Comparison of ENCODE assay signal across 15 cellular contexts in genomic region chr9:94675008-94675841, GRCh38. TPM values are rescaled to one million over a fixed set of nuclear protein-coding genes. Genes with fewer than 3 reads are reported as not detected.
DNase-seq lines count a peak whose midpoint lies in the region; ATAC-seq and TF ChIP-seq lines count a peak whose summit lies in the region.
"Had no signal": no experiment of that assay in that cellular context is flagged by ENCODE, and none has a peak within 500 bp of the region (broad histone marks: within the 10 kb centered on the region; RNA-seq: fewer than 3 reads in every experiment).

No MANE protein-coding gene starts in this region.

- no peaks in the 10 kb centered on the region for H3K9me2 ChIP-seq in PC-3 (replicated peaks; ENCODE audit: low read length)

- H3K4me1 ChIP-seq in PC-3 (ENCODE audit: insufficient read depth, low read length) (peaks cover 14% of the 10 kb centered on the region), esophagus squamous epithelium (peaks cover 3 to 25% (median 10%) of the 10 kb centered on the region in 3 donors)

- POLR2A ChIA-PET in AG04449 (lab: Yijun Ruan, JAX) (no interaction called here), PC-3 (lab: Charles Lee; ENCODE audit: unreplicated experiment) (no interaction called here)

- H2AFZ ChIP-seq in PC-3 (ENCODE audit: low read length): 0 out of 2 replicates have a peak overlapping the region, but pooled peaks have one; percentile 9

- intact Hi-C loops in PC-3 (cut with micrococcal nuclease): no loop called here
- intact Hi-C loops in esophagus squamous epithelium (cut with DNase I): loop anchor here (5.0 kb wide), 1 partner anchor 457 kb away; no protein-coding TSS in a partner anchor

- no peaks in the 10 kb centered on the region for H3K9me3 ChIP-seq in PC-3 (ENCODE audit: low read length)
- no peaks in the 10 kb centered on the region for H3K9me3 ChIP-seq in esophagus squamous epithelium

- peaks cover 33% of the 10 kb centered on the region for H3K4me1 Mint-ChIP-seq in osteocyte (ENCODE audit: unreplicated experiment)
- no peaks in the 10 kb centered on the region for H3K4me1 Mint-ChIP-seq in stimulated activated naive CD8-positive, alpha-beta T cell treated with anti-CD3 and anti-CD28 coated beads, Interleukin-15, amount 100 ng/mL, for 72 hours
- H3K4me1 Mint-ChIP-seq: natural killer cell had no signal

- H3K4me2 ChIP-seq in PC-3 (ENCODE audit: low read length): no peak overlapping the region

- H3K9me3 Mint-ChIP-seq in osteocyte (ENCODE audit: unreplicated experiment): no peaks in the 10 kb centered on the region
- H3K9me3 Mint-ChIP-seq in stimulated activated naive CD8-positive, alpha-beta T cell treated with anti-CD3 and anti-CD28 coated beads, Interleukin-15, amount 100 ng/mL, for 72 hours: no peaks in the 10 kb centered on the region
- H3K9me3 Mint-ChIP-seq: natural killer cell had no signal

- peak overlapping the region; percentile 88 for H3K27ac Mint-ChIP-seq in osteocyte (ENCODE audit: unreplicated experiment)
- H3K27ac Mint-ChIP-seq in stimulated activated naive CD8-positive, alpha-beta T cell treated with anti-CD3 and anti-CD28 coated beads, Interleukin-15, amount 100 ng/mL, for 72 hours: no peak overlapping the region
- H3K27ac Mint-ChIP-seq: endodermal cell, natural killer cell had no signal

- H3K4me3 ChIP-seq in AG04449 (ENCODE audit: low read depth, low read length) (no peak overlapping the region), PC-3 (ENCODE audit: low read length) (no peak overlapping the region), esophagus squamous epithelium (no peak overlapping the region)

- H3K9ac ChIP-seq in PC-3 (ENCODE audit: low read length): no peak overlapping the region

- H3K27me3 ChIP-seq in PC-3 (ENCODE audit: low read length): no peaks in the 10 kb centered on the region
- H3K27me3 ChIP-seq in esophagus squamous epithelium: no peaks in the 10 kb centered on the region

- no peaks in the 10 kb centered on the region for H3F3A ChIP-seq in PC-3 (ENCODE audit: low read length, unreplicated experiment)

- H3K4me3 Mint-ChIP-seq in osteocyte (ENCODE audit: unreplicated experiment): no peak overlapping the region
- H3K4me3 Mint-ChIP-seq in stimulated activated naive CD8-positive, alpha-beta T cell treated with anti-CD3 and anti-CD28 coated beads, Interleukin-15, amount 100 ng/mL, for 72 hours: no peak overlapping the region
- H3K4me3 Mint-ChIP-seq: endodermal cell, natural killer cell had no signal

- TF ChIP-seq POLR2A in esophagus squamous epithelium (IDR thresholded peaks at IDR 0.05): no peak

- H4K20me1 ChIP-seq in PC-3 (ENCODE audit: low read length): no peaks in the 10 kb centered on the region

- H3K36me3 Mint-ChIP-seq in osteocyte (ENCODE audit: unreplicated experiment): no peaks in the 10 kb centered on the region
- H3K36me3 Mint-ChIP-seq: natural killer cell had no signal

- no peaks in the 10 kb centered on the region for H3K79me2 ChIP-seq in PC-3 (ENCODE audit: low read length)

- no peak for TF ChIP-seq CTCF in AG04449 (IDR thresholded peaks at IDR 0.05; ENCODE audit: insufficient read depth, low read length, missing control alignments)
- no peak for TF ChIP-seq CTCF in PC-3 (conservative IDR thresholded peaks at IDR 0.05; ENCODE audit: low read depth, low read length)
- TF ChIP-seq CTCF in esophagus squamous epithelium (IDR thresholded peaks at IDR 0.05): no peak
- TF ChIP-seq CTCF in osteocyte (IDR thresholded peaks at IDR 0.05): no peak

- no peak overlapping the region for H3K27ac ChIP-seq in PC-3 (ENCODE audit: low read length)
- peak overlapping the region in 3 of 4 donors; percentile 41 to 57 (median 43) for H3K27ac ChIP-seq in esophagus squamous epithelium
- H3K27ac ChIP-seq: C4-2B had no signal

- ATAC-seq in PC-3 (no peak), HG03457 (IDR thresholded peaks at IDR 0.05; ENCODE audit: unreplicated experiment) (no peak)
- ATAC-seq in stimulated activated naive CD8-positive, alpha-beta T cell treated with anti-CD3 and anti-CD28 coated beads, Interleukin-15, amount 100 ng/mL, for 72 hours: no peak
- ATAC-seq: natural killer cell had no signal

- CTCF ChIA-PET in AG04449 (lab: Yijun Ruan, JAX): interaction anchor here (0.9 to 14.6 kb wide), 2 partner anchors 350 to 454 kb away, joined by 3 to 341 read pairs; no protein-coding TSS in a partner anchor
- CTCF ChIA-PET in PC-3 (lab: Charles Lee): no interaction called here

- 19 to 25% methylated on average over 7 of the region's 7 CpGs for WGBS in esophagus squamous epithelium, 2 donors

- H3K27me3 Mint-ChIP-seq in osteocyte (ENCODE audit: unreplicated experiment): peaks cover 3% of the 10 kb centered on the region
- H3K27me3 Mint-ChIP-seq in stimulated activated naive CD8-positive, alpha-beta T cell treated with anti-CD3 and anti-CD28 coated beads, Interleukin-15, amount 100 ng/mL, for 72 hours: peaks cover 10% of the 10 kb centered on the region

- no peaks in the 10 kb centered on the region for H3K36me3 ChIP-seq in PC-3 (ENCODE audit: low read depth, low read length)
- H3K36me3 ChIP-seq in esophagus squamous epithelium: no peaks in the 10 kb centered on the region

- no TSS peak for BruUV-seq in PC-3 (replicated peaks; lab: Mats Ljungman, UMichigan)

- DNase-seq in AG04449 (ENCODE audit: low read depth, low spot score) (peak; percentile 80), PC-3 (no peak), esophagus squamous epithelium (lab: John Stamatoyannopoulos, UW) (no peak), osteocyte (ENCODE audit: extremely low spot score, unreplicated experiment) (no peak), hippocampal formation (lab: John Stamatoyannopoulos, UW) (no peak), medulla oblongata (ENCODE audit: extremely low spot score) (no peak)
- DNase-seq in stimulated activated naive CD8-positive, alpha-beta T cell treated with anti-CD3 and anti-CD28 coated beads, Interleukin-15, amount 100 ng/mL, for 72 hours: no peak
- DNase-seq: activated CD8-positive, alpha-beta memory T cell treated with anti-CD3 and anti-CD28 coated beads, Interleukin-2, amount 50 U/mL, for 4 hours; endodermal cell; GF-D8; natural killer cell; NCI-H146; NCI-H526 treated with DMSO at 0.1 percent for 48 hours had no signal

RNA-seq across cellular contexts. Expression of gene FBP1, which starts 35.9 kb away (rescaled TPM):
- total RNA-seq in PC-3 (2014; rRNA removed): 40.4 and 48.1 TPM in 2 replicates
- total RNA-seq in esophagus squamous epithelium: 1 to 10 TPM in 2 of 4 donors, under 1 TPM in 1, not detected in 1; 0.19 to 3.0 (median 1.7) TPM
- not detected in 2 replicates for total RNA-seq in osteocyte

RNA-seq across cellular contexts. Expression of gene AOPEP, which starts 51.3 kb away (rescaled TPM):
- total RNA-seq in PC-3 (2014; rRNA removed) (23.1 and 28.7 TPM in 2 replicates), esophagus squamous epithelium (100 to 1,000 TPM; 101 to 300 (median 115) TPM), osteocyte (104 and 108 TPM in 2 replicates)

Comparison
In these comparisons a context has a peak if more than half of its experiments do, and no peak if none do; other contexts are left out.
1. RNA of gene FBP1, which starts 35.9 kb away (total RNA-seq): 40.4 to 48.1 TPM in PC-3; 0.19 to 3.0 TPM in esophagus squamous epithelium and not detected in osteocyte; every median in the first group is over 10 times any median in the second.